ENCODE assay signal across 8 cellular contexts in the genomic region with DNA sequence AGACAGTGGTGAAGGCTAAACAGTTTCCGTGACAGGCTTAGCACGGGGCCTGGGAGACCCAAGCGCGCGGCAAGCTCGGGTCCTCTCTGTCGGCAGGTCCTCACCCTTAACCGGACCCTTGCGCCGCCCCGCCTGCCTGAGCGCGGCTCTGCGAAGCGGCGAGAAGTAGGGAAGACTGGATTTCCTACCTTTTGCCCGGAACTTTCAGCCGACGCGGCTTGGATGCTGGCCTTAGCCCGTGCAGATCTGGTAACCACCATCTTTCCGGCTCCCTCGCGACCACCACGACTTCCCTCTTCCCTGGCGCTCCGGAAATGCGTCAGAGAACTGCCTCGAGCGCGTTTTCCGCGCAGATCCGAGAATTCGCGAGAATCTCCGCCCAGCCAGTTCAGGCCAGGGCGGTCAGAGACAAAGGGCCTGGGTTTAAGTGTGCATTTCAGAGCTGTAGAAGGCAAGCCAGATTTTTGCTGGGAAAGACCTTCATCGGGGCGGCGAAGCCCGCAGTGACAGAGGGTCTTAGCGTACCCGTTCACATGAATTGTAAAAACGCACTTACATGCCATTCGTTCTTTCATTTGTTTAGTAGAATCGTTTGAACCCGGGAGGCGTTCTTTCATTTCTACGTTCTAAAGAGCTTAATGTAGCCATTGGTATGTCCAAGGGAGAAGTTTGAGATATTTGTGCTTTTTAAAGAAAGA. TPM values are rescaled to one million over a fixed set of nuclear protein-coding genes. Genes with fewer than 3 reads are reported as not detected.
A peak's percentile ranks its signal among the peaks of the same experiment; 100 is the strongest.
DNase-seq lines count a peak whose midpoint lies in the region; TF ChIP-seq lines count a peak whose summit lies in the region.

A gene with protein sequence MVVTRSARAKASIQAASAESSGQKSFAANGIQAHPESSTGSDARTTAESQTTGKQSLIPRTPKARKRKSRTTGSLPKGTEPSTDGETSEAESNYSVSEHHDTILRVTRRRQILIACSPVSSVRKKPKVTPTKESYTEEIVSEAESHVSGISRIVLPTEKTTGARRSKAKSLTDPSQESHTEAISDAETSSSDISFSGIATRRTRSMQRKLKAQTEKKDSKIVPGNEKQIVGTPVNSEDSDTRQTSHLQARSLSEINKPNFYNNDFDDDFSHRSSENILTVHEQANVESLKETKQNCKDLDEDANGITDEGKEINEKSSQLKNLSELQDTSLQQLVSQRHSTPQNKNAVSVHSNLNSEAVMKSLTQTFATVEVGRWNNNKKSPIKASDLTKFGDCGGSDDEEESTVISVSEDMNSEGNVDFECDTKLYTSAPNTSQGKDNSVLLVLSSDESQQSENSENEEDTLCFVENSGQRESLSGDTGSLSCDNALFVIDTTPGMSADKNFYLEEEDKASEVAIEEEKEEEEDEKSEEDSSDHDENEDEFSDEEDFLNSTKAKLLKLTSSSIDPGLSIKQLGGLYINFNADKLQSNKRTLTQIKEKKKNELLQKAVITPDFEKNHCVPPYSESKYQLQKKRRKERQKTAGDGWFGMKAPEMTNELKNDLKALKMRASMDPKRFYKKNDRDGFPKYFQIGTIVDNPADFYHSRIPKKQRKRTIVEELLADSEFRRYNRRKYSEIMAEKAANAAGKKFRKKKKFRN (minus strand): TSS at position 318 of the 698 bp plus-strand sequence. CDS start 58 bp downstream, at position 260.

- peak; percentile 90 for DNase-seq in EL
- DNase-seq in H4 (ENCODE audit: low spot score) = peak; percentile 81
- peak; percentile 91 for DNase-seq in LoVo (ENCODE audit: low spot score)
- peak; percentile 84 to 92 for DNase-seq in SHP77 (lab: John Stamatoyannopoulos, UW)
- DNase-seq in activated effector memory CD4-positive, alpha-beta T cell treated with Interleukin-2 at 50 U/mL for 16 hours = peak; percentile 81
- DNase-seq in fibroblast of pulmonary artery (ENCODE audit: low read depth) = peak; percentile 92

- H3K27me3 Mint-ChIP-seq in nephron (ENCODE audit: low read depth) = no peaks in the 10 kb centered on the region
- no peaks in the 10 kb centered on the region for H3K27me3 Mint-ChIP-seq in stimulated activated naive CD8-positive, alpha-beta T cell treated with anti-CD3 and anti-CD28 coated beads, Interleukin-15, Interleukin-2, amounts not matched to agents 100 ng/mL and 50 ng/mL, for 24 hours

- peak within 1 kb of the TSS; percentile 93 for H3K4me3 ChIP-seq in fibroblast of pulmonary artery (replicated peaks; ENCODE audit: low read depth, low read length)

- H3K4me1 Mint-ChIP-seq in nephron = peaks cover 33% of the 10 kb centered on the region
- H3K4me1 Mint-ChIP-seq in stimulated activated naive CD8-positive, alpha-beta T cell treated with anti-CD3 and anti-CD28 coated beads, Interleukin-15, Interleukin-2, amounts not matched to agents 100 ng/mL and 50 ng/mL, for 24 hours (ENCODE audit: low read depth) = peaks cover 54% of the 10 kb centered on the region

- H3K36me3 Mint-ChIP-seq in nephron (ENCODE audit: low read depth) = peaks cover 35% of the 10 kb centered on the region
- H3K36me3 Mint-ChIP-seq in stimulated activated naive CD8-positive, alpha-beta T cell treated with anti-CD3 and anti-CD28 coated beads, Interleukin-15, Interleukin-2, amounts not matched to agents 100 ng/mL and 50 ng/mL, for 24 hours (ENCODE audit: low read depth) = peaks cover 50% of the 10 kb centered on the region

- TF ChIP-seq CTCF in fibroblast of pulmonary artery (IDR thresholded peaks at IDR 0.05; ENCODE audit: low read length, missing control alignments) = no peak
- no peak for TF ChIP-seq CTCF in nephron (IDR thresholded peaks at IDR 0.05; ENCODE audit: unreplicated experiment in 3 of 3)

- H3K4me3 Mint-ChIP-seq in nephron = peak within 1 kb of the TSS; percentile 97 to 99 (median 98)
- H3K4me3 Mint-ChIP-seq in stimulated activated naive CD8-positive, alpha-beta T cell treated with anti-CD3 and anti-CD28 coated beads, Interleukin-15, Interleukin-2, amounts not matched to agents 100 ng/mL and 50 ng/mL, for 24 hours = peak within 1 kb of the TSS; percentile 95

- peak within 1 kb of the TSS; percentile 99 to 100 (median 100) for H3K27ac Mint-ChIP-seq in nephron
- peak within 1 kb of the TSS; percentile 98 for H3K27ac Mint-ChIP-seq in stimulated activated naive CD8-positive, alpha-beta T cell treated with anti-CD3 and anti-CD28 coated beads, Interleukin-15, Interleukin-2, amounts not matched to agents 100 ng/mL and 50 ng/mL, for 24 hours

- H3K9me3 Mint-ChIP-seq in nephron = no peaks in the 10 kb centered on the region
- no peaks in the 10 kb centered on the region for H3K9me3 Mint-ChIP-seq in stimulated activated naive CD8-positive, alpha-beta T cell treated with anti-CD3 and anti-CD28 coated beads, Interleukin-15, Interleukin-2, amounts not matched to agents 100 ng/mL and 50 ng/mL, for 24 hours

RNA-seq across cellular contexts. Expression of the gene that starts here (rescaled TPM):
- total RNA-seq in H4 (2014; rRNA removed; shearing (Covaris generic)) = 35.6 and 35.9 TPM in 2 replicates

Comparison
In these comparisons a context has a peak if more than half of its experiments do, and no peak if none do; other contexts are left out.
1. Peak in every context shown above with its lines: DNase-seq and H3K4me3 ChIP-seq.